Comparison of ENCODE assay signal across 1 cellular context in genomic region chr7:48537561-48537960, GRCh38.
TF ChIP-seq lines count a peak whose summit lies in the region.

No MANE protein-coding gene starts in this region.

TF ChIP-seq in A549, 52 proteins besides CTCF, POLR2A, EP300 and RAD21:
- TF ChIP-seq, protein P1, sequence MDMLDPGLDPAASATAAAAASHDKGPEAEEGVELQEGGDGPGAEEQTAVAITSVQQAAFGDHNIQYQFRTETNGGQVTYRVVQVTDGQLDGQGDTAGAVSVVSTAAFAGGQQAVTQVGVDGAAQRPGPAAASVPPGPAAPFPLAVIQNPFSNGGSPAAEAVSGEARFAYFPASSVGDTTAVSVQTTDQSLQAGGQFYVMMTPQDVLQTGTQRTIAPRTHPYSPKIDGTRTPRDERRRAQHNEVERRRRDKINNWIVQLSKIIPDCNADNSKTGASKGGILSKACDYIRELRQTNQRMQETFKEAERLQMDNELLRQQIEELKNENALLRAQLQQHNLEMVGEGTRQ (IDR thresholded peaks at IDR 0.05): peak; percentile 64
- TF ChIP-seq CHD2 (IDR thresholded peaks at IDR 0.05; ENCODE audit: low read length, partially characterized antibody): no peak
